26 cellular contexts compared by ENCODE assay signal in genomic region chr5:16522096-16522495, GRCh38. TPM values are rescaled to one million over a fixed set of nuclear protein-coding genes. Genes with fewer than 3 reads are reported as not detected.
A peak's percentile ranks its signal among the peaks of the same experiment; 100 is the strongest.
DNase-seq lines count a peak whose midpoint lies in the region; ATAC-seq, FAIRE-seq and TF ChIP-seq lines count a peak whose summit lies in the region.
"Had no signal": no experiment of that assay in that cellular context is flagged by ENCODE, and none has a peak within 500 bp of the region (broad histone marks: within the 10 kb centered on the region; RNA-seq: fewer than 3 reads in every experiment).

No MANE protein-coding gene starts in this region.

- H3K9me3 ChIP-seq in Caco-2: no peaks in the 10 kb centered on the region
- no peaks in the 10 kb centered on the region for H3K9me3 ChIP-seq in mucosa of rectum (ENCODE audit: control insufficient read depth in 2 of 2, low read length in 2 of 2)
- H3K9me3 ChIP-seq: ascending aorta, esophagus muscularis mucosa, gastroesophageal sphincter had no signal

- CTCF ChIA-PET in Caco-2 (lab: Charles Lee): interaction anchor here (0.9 to 1.9 kb wide), 7 partner anchors 23 to 136 kb away, joined by 3 to 15 read pairs (median 5); no protein-coding TSS in a partner anchor

- TF ChIP-seq CTCF in Caco-2 (IDR thresholded peaks at IDR 0.05; ENCODE audit: insufficient read depth in 1 of 2, low read depth in 1 of 2, low read length in 1 of 2, severe bottlenecking in 1 of 2, unreplicated experiment in 1 of 2) (no peak), bronchial epithelial cell (IDR thresholded peaks at IDR 0.05; ENCODE audit: insufficient read depth, low read length, severe bottlenecking) (no peak)

- H3K4me3 ChIP-seq in Caco-2 (ENCODE audit: low read depth, low read length) (no peak overlapping the region), bronchial epithelial cell (ENCODE audit: low read depth, low read length) (no peak overlapping the region), mucosa of rectum (ENCODE audit: low read length in 2 of 2) (peak overlapping the region; percentile 63 to 64)
- H3K4me3 ChIP-seq: ascending aorta, esophagus muscularis mucosa, gastroesophageal sphincter had no signal

- H3K9ac ChIP-seq in mucosa of rectum (ENCODE audit: low read depth in 1 of 2, low read length in 2 of 2): peak overlapping the region; percentile 35 to 76

- H3K4me3 Mint-ChIP-seq in Caco-2 (ENCODE audit: unreplicated experiment): peak overlapping the region; percentile 59
- H3K4me3 Mint-ChIP-seq in stimulated activated naive B cell treated with anti-CD40 and anti-IgM and Interleukin-4, amounts not matched to agents 10 μg/mL and 1 μg/mL and 100 μg/mL, for 72 hours: no peak overlapping the region
- H3K4me3 Mint-ChIP-seq: activated T-cell treated with anti-CD3 and anti-CD28 coated beads, Interleukin-2, amount 50 U/mL, for 4 hours; CD8-positive, alpha-beta T cell; natural killer cell treated with Interleukin-12 subunit alpha and Interleukin-12 subunit beta and Interleukin-15 and Interleukin-18, amount 100 ng/mL, for 72 hours had no signal

- H3K9me3 Mint-ChIP-seq in Caco-2 (ENCODE audit: unreplicated experiment): no peaks in the 10 kb centered on the region
- H3K9me3 Mint-ChIP-seq in stimulated activated naive B cell treated with anti-CD40 and anti-IgM and Interleukin-4, amounts not matched to agents 10 μg/mL and 1 μg/mL and 100 μg/mL, for 72 hours: no peaks in the 10 kb centered on the region
- H3K9me3 Mint-ChIP-seq: activated T-cell treated with anti-CD3 and anti-CD28 coated beads, Interleukin-2, amount 50 U/mL, for 4 hours; CD8-positive, alpha-beta T cell; natural killer cell treated with Interleukin-12 subunit alpha and Interleukin-12 subunit beta and Interleukin-15 and Interleukin-18, amount 100 ng/mL, for 72 hours had no signal

- ATAC-seq in stimulated activated naive B cell treated with anti-CD40 and anti-IgM and Interleukin-4, amounts not matched to agents 10 μg/mL and 1 μg/mL and 100 μg/mL, for 72 hours (replicated peaks): no peak
- ATAC-seq: activated T-cell treated with anti-CD3 and anti-CD28 coated beads, Interleukin-2, amount 50 U/mL, for 4 hours; CD8-positive, alpha-beta T cell; gastroesophageal sphincter; natural killer cell treated with Interleukin-12 subunit alpha and Interleukin-12 subunit beta and Interleukin-15 and Interleukin-18, amount 100 ng/mL, for 72 hours; SK-N-SH treated with all-trans-retinoic acid at 6 μM for 48 hours had no signal

- H3K27me3 ChIP-seq in Caco-2 (replicated peaks; ENCODE audit: control insufficient read depth, insufficient read depth, low read length): no peaks in the 10 kb centered on the region
- peaks cover 6% of the 10 kb centered on the region for H3K27me3 ChIP-seq in bronchial epithelial cell (ENCODE audit: control insufficient read depth, insufficient read depth, low read length)
- H3K27me3 ChIP-seq in mucosa of rectum (ENCODE audit: control insufficient read depth in 2 of 2, insufficient read depth in 2 of 2, low read length in 2 of 2): no peaks in the 10 kb centered on the region
- H3K27me3 ChIP-seq: ascending aorta, esophagus muscularis mucosa, gastroesophageal sphincter had no signal

- POLR2A ChIA-PET in Caco-2 (lab: Charles Lee): interaction anchor here (0.5 to 2.9 kb wide), 7 partner anchors 13 to 1545 kb away, joined by 3 to 18 read pairs (median 3); no protein-coding TSS in a partner anchor

- H3K36me3 Mint-ChIP-seq in Caco-2 (ENCODE audit: insufficient read depth, unreplicated experiment): no peaks in the 10 kb centered on the region
- peaks cover 0 to 6% of the 10 kb centered on the region in 2 donors for H3K36me3 Mint-ChIP-seq in stimulated activated naive B cell treated with anti-CD40 and anti-IgM and Interleukin-4, amounts not matched to agents 10 μg/mL and 1 μg/mL and 100 μg/mL, for 72 hours
- H3K36me3 Mint-ChIP-seq: natural killer cell treated with Interleukin-12 subunit alpha and Interleukin-12 subunit beta and Interleukin-15 and Interleukin-18, amount 100 ng/mL, for 72 hours had no signal

- H3K27me3 Mint-ChIP-seq in Caco-2 (ENCODE audit: insufficient read depth, unreplicated experiment): no peaks in the 10 kb centered on the region
- H3K27me3 Mint-ChIP-seq in stimulated activated naive B cell treated with anti-CD40 and anti-IgM and Interleukin-4, amounts not matched to agents 10 μg/mL and 1 μg/mL and 100 μg/mL, for 72 hours: no peaks in the 10 kb centered on the region

- intact Hi-C loops in Caco-2 (cut with micrococcal nuclease; ENCODE audit: unreplicated experiment) (loop anchor here (1.0 kb wide), 1 partner anchor 783 kb away; no protein-coding TSS in a partner anchor), head of caudate nucleus (cut with DNase I) (no loop called here)

- peak overlapping the region; percentile 98 for H3K27ac ChIP-seq in mucosa of rectum (ENCODE audit: low read depth in 2 of 2, low read length in 2 of 2)
- H3K27ac ChIP-seq: ascending aorta, esophagus muscularis mucosa, gastroesophageal sphincter had no signal

- H3K36me3 ChIP-seq in Caco-2 (ENCODE audit: control insufficient read depth, insufficient read depth, low read length) (no peaks in the 10 kb centered on the region), bronchial epithelial cell (ENCODE audit: control insufficient read depth, insufficient read depth, low read length) (no peaks in the 10 kb centered on the region), mucosa of rectum (ENCODE audit: control insufficient read depth in 2 of 2, insufficient read depth in 2 of 2, low read length in 2 of 2) (no peaks in the 10 kb centered on the region)
- H3K36me3 ChIP-seq: ascending aorta, esophagus muscularis mucosa, gastroesophageal sphincter had no signal

- DNase-seq in Caco-2 (peak; percentile 79 to 84), NOMO-1 (lab: John Stamatoyannopoulos, UW; ENCODE audit: unreplicated experiment in 2 of 2) (peak; percentile 82 to 94), bronchial epithelial cell (ENCODE audit: low read depth) (no peak), head of caudate nucleus (no peak), NCI-H2029 (lab: John Stamatoyannopoulos, UW) (no peak)
- no peak for DNase-seq in stimulated activated CD4-positive, alpha-beta T cell treated with anti-CD3 and anti-CD28 coated beads, Interleukin-4, amount 100 ng/mL, for 1 hour
- DNase-seq in stimulated activated naive B cell treated with anti-CD40 and anti-IgM and Interleukin-4, amounts not matched to agents 10 μg/mL and 1 μg/mL and 100 μg/mL, for 72 hours: no peak
- DNase-seq: activated CD4-positive, CD25-positive, alpha-beta regulatory T cell treated with anti-CD3 and anti-CD28 coated beads, Interleukin-2, amount 50 U/mL, for 72 hours; activated CD8-positive, alpha-beta memory T cell treated with anti-CD3 and anti-CD28 coated beads for 24 hours; activated naive CD4-positive, alpha-beta T cell treated with Interleukin-2 at 50 U/mL for 16 hours; activated T-cell treated with anti-CD3 and anti-CD28 coated beads, Interleukin-2, amount 50 U/mL, for 4 hours; CD8-positive, alpha-beta T cell; cerebellar nuclear complex; effector memory CD4-positive, alpha-beta T cell; mesendoderm; NCI-H1417 treated with DMSO at 0.1 percent for 48 hours; NCI-H510A; posterior cingulate gyrus had no signal

- peaks cover 45% of the 10 kb centered on the region for H3K4me1 Mint-ChIP-seq in Caco-2 (ENCODE audit: low read depth, unreplicated experiment)
- H3K4me1 Mint-ChIP-seq in stimulated activated naive B cell treated with anti-CD40 and anti-IgM and Interleukin-4, amounts not matched to agents 10 μg/mL and 1 μg/mL and 100 μg/mL, for 72 hours: peaks cover 3 to 12% of the 10 kb centered on the region in 2 donors

- TSS peak; percentile 85 for BruUV-seq in Caco-2 (replicated peaks; lab: Mats Ljungman, UMichigan)

- H3K27ac Mint-ChIP-seq in Caco-2 (ENCODE audit: unreplicated experiment): peak overlapping the region; percentile 92
- H3K27ac Mint-ChIP-seq in stimulated activated naive B cell treated with anti-CD40 and anti-IgM and Interleukin-4, amounts not matched to agents 10 μg/mL and 1 μg/mL and 100 μg/mL, for 72 hours: no peak overlapping the region
- H3K27ac Mint-ChIP-seq: natural killer cell treated with Interleukin-12 subunit alpha and Interleukin-12 subunit beta and Interleukin-15 and Interleukin-18, amount 100 ng/mL, for 72 hours had no signal

- H3K4me1 ChIP-seq in Caco-2 (peaks cover 42% of the 10 kb centered on the region), mucosa of rectum (ENCODE audit: control insufficient read depth in 2 of 2, insufficient read depth in 2 of 2, low read length in 2 of 2) (peaks cover 16 to 30% of the 10 kb centered on the region in 2 donors)
- H3K4me1 ChIP-seq: ascending aorta had no signal

- peak; percentile 50 for FAIRE-seq in bronchial epithelial cell (lab: Jason Lieb, UNC)
- FAIRE-seq: G401.6, GM18507 had no signal

RNA-seq across cellular contexts. Expression of gene ZNF622, which starts 56.5 kb away (rescaled TPM):
- total RNA-seq in Caco-2 (2022): 40.8 and 46.0 TPM in 2 replicates
- 59.9 and 72.7 TPM in 2 replicates for total RNA-seq in bronchial epithelial cell

Comparison
In these comparisons a context has a peak if more than half of its experiments do, and no peak if none do; other contexts are left out.
1. DNase-seq: peak in Caco-2 (2 of 2) and NOMO-1 (2 of 2); none in bronchial epithelial cell (single experiment), stimulated activated CD4-positive, alpha-beta T cell treated with anti-CD3 and anti-CD28 coated beads, Interleukin-4, amount 100 ng/mL, for 1 hour (single experiment), head of caudate nucleus (0 of 42), NCI-H2029 (single experiment) and stimulated activated naive B cell treated with anti-CD40 and anti-IgM and Interleukin-4, amounts not matched to agents 10 μg/mL and 1 μg/mL and 100 μg/mL, for 72 hours (single experiment).
2. H3K4me3 ChIP-seq: peak in mucosa of rectum (2 of 2); none in Caco-2 (single experiment) and bronchial epithelial cell (single experiment).